Comparison of ENCODE assay signal across 8 cellular contexts in the genomic region with DNA sequence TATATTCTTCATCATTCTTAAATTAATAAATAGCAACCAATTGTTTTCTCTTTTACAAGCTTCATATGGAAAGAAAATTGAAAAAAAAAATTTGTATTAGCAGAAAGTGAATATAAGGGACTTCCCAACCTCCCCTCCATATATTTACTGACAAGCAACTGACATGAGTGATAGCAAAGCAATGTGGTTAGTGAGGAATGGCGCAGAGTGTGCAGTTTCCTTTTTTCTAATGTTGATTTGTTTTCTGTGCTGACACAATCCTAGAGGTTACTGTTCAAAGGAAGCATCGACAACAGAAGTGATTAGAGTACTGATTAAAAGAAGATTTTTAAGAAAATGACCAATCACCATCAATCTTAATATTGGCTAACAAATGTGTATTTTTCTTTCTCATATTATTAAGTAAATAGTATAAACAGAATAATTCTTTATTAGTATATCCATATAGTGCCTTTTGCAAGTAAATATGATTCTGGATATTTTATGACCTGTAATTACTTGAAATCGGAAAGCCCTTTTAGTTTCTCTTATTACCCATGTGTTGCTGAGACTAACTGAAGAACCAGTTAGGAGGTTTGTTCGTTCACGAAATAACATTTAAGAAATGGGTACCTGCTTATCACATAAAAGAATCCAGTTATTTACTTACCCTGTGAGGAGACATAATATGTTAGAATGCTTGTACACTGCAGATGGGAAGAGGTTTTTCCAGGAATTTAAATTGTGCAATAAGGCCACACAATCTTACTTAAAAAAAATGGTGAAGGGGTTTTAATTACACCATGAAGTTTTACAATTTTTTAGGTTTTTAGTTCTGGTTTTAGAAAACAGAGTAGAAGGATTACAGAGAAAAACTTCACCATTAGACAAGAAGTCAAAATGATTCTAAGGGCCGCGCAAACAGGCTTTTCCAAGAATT. TPM values are rescaled to one million over a fixed set of nuclear protein-coding genes. Genes with fewer than 3 reads are reported as not detected.
A peak's percentile ranks its signal among the peaks of the same experiment; 100 is the strongest.
DNase-seq lines count a peak whose midpoint lies in the region; ATAC-seq and TF ChIP-seq lines count a peak whose summit lies in the region.

No MANE protein-coding gene starts in this region.

- H3K4me3 ChIP-seq in iPS-15b (ENCODE audit: low read depth, low read length) (peak overlapping the region; percentile 81), stomach (peak overlapping the region; percentile 65 to 85 (median 76))

- H3K36me3 Mint-ChIP-seq in activated naive CD4-positive, alpha-beta T cell treated with anti-CD3 and anti-CD28 coated beads, Interleukin-2, amount 50 U/mL, for 24 hours = peaks cover 29% of the 10 kb centered on the region
- H3K36me3 Mint-ChIP-seq in WTC11 = no peaks in the 10 kb centered on the region

- POLR2A ChIA-PET in WTC11 (lab: Charles Lee) = no interaction called here

- no peak for TF ChIP-seq POLR2A in stomach (IDR thresholded peaks at IDR 0.05)

- peak overlapping the region; percentile 95 for H3K4me3 Mint-ChIP-seq in activated naive CD4-positive, alpha-beta T cell treated with anti-CD3 and anti-CD28 coated beads, Interleukin-2, amount 50 U/mL, for 24 hours
- peak overlapping the region; percentile 85 for H3K4me3 Mint-ChIP-seq in WTC11

- 15 to 25% (median 17%) methylated on average over 7 of the region's 7 CpGs for WGBS in stomach, 5 donors

- no peak overlapping the region for H3K9ac ChIP-seq in iPS-15b (ENCODE audit: low read depth, low read length)

- H3K27ac Mint-ChIP-seq in activated naive CD4-positive, alpha-beta T cell treated with anti-CD3 and anti-CD28 coated beads, Interleukin-2, amount 50 U/mL, for 24 hours = peak overlapping the region; percentile 96
- H3K27ac Mint-ChIP-seq in WTC11 = no peak overlapping the region

- H3K9me3 ChIP-seq in iPS-15b (ENCODE audit: control insufficient read depth, insufficient read depth, low read length) (no peaks in the 10 kb centered on the region), stomach (no peaks in the 10 kb centered on the region)

- TF ChIP-seq CTCF in WTC11 (IDR thresholded peaks at IDR 0.05) (no peak), stomach (IDR thresholded peaks at IDR 0.05) (no peak)

- no peaks in the 10 kb centered on the region for H3K27me3 Mint-ChIP-seq in activated naive CD4-positive, alpha-beta T cell treated with anti-CD3 and anti-CD28 coated beads, Interleukin-2, amount 50 U/mL, for 24 hours
- H3K27me3 Mint-ChIP-seq in WTC11 (ENCODE audit: low read depth) = peaks cover 58% of the 10 kb centered on the region

- no peak for ATAC-seq in WTC11
- ATAC-seq in HG02852 (IDR thresholded peaks at IDR 0.05; ENCODE audit: unreplicated experiment) = no peak

- no peaks in the 10 kb centered on the region for H3K36me3 ChIP-seq in iPS-15b (ENCODE audit: control insufficient read depth, insufficient read depth, low read length)
- peaks cover 0 to 7% (median 0%) of the 10 kb centered on the region in 4 donors for H3K36me3 ChIP-seq in stomach

- H3K27me3 ChIP-seq in iPS-15b (ENCODE audit: control insufficient read depth, insufficient read depth, low read length) (peaks cover 45% of the 10 kb centered on the region), stomach (no peaks in the 10 kb centered on the region)

- no peaks in the 10 kb centered on the region for H3K4me1 ChIP-seq in iPS-15b (ENCODE audit: control insufficient read depth, insufficient read depth, low read length)
- peaks cover 0 to 64% (median 53%) of the 10 kb centered on the region in 4 donors for H3K4me1 ChIP-seq in stomach

- no peak for DNase-seq in activated naive CD4-positive, alpha-beta T cell (lab: John Stamatoyannopoulos, UW)
- DNase-seq in WTC11 (ENCODE audit: low spot score) (no peak), stomach (no peak), RKO (ENCODE audit: low spot score) (no peak), T-helper 9 cell (no peak)

- no peak for TF ChIP-seq EP300 in stomach (IDR thresholded peaks at IDR 0.05)

- H3K27ac ChIP-seq in stomach = peak overlapping the region; percentile 93 to 97 (median 95)

- H3K4me1 Mint-ChIP-seq in activated naive CD4-positive, alpha-beta T cell treated with anti-CD3 and anti-CD28 coated beads, Interleukin-2, amount 50 U/mL, for 24 hours = peaks cover 51% of the 10 kb centered on the region
- peaks cover 43% of the 10 kb centered on the region for H3K4me1 Mint-ChIP-seq in WTC11

- intact Hi-C loops in stomach (cut with DNase I; ENCODE audit: low total_unique reads) = no loop called here

- H3K9me3 Mint-ChIP-seq in activated naive CD4-positive, alpha-beta T cell treated with anti-CD3 and anti-CD28 coated beads, Interleukin-2, amount 50 U/mL, for 24 hours = no peaks in the 10 kb centered on the region
- H3K9me3 Mint-ChIP-seq in WTC11 = no peaks in the 10 kb centered on the region

- CTCF ChIA-PET in WTC11 (lab: Charles Lee) = interaction anchor here (0.6 kb wide), 1 partner anchor 24 kb away, joined by 3 read pairs; no protein-coding TSS in a partner anchor

TF ChIP-seq in WTC11, 78 proteins besides CTCF, POLR2A, EP300 and RAD21:
- TF ChIP-seq ZNF219 (CRISPR knock-in tag; IDR thresholded peaks at IDR 0.05; ENCODE audit: borderline replicate concordance) (no peak), JUN (CRISPR knock-in tag; IDR thresholded peaks at IDR 0.05) (no peak), ESRRA (CRISPR knock-in tag; IDR thresholded peaks at IDR 0.05; ENCODE audit: borderline replicate concordance) (no peak), FOXK1 (CRISPR knock-in tag; IDR thresholded peaks at IDR 0.05) (no peak), ETV6 (CRISPR knock-in tag; IDR thresholded peaks at IDR 0.05) (no peak), NR2C2 (CRISPR knock-in tag; IDR thresholded peaks at IDR 0.05) (no peak), ZNF396 (CRISPR knock-in tag; IDR thresholded peaks at IDR 0.05; ENCODE audit: borderline replicate concordance) (no peak)
- TF ChIP-seq, protein P1, sequence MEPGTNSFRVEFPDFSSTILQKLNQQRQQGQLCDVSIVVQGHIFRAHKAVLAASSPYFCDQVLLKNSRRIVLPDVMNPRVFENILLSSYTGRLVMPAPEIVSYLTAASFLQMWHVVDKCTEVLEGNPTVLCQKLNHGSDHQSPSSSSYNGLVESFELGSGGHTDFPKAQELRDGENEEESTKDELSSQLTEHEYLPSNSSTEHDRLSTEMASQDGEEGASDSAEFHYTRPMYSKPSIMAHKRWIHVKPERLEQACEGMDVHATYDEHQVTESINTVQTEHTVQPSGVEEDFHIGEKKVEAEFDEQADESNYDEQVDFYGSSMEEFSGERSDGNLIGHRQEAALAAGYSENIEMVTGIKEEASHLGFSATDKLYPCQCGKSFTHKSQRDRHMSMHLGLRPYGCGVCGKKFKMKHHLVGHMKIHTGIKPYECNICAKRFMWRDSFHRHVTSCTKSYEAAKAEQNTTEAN (CRISPR knock-in tag; IDR thresholded peaks at IDR 0.05) = no peak

RNA-seq across cellular contexts. Expression of gene PTGER4, which starts 1.4 kb away (rescaled TPM):
- total RNA-seq in WTC11 (2021) (0.92 to 3.1 TPM (median 0.96 TPM) in 3 replicates), stomach (10 to 100 TPM; 10.5 to 31.7 (median 18.4) TPM)
- 10 to 100 TPM in 1 of 3 donors, 1 to 10 TPM in 2; 1.9 to 23.4 (median 7.5) TPM for polyA plus RNA-seq in stomach
